ENCODE assay signal across 8 cellular contexts in the genomic region with DNA sequence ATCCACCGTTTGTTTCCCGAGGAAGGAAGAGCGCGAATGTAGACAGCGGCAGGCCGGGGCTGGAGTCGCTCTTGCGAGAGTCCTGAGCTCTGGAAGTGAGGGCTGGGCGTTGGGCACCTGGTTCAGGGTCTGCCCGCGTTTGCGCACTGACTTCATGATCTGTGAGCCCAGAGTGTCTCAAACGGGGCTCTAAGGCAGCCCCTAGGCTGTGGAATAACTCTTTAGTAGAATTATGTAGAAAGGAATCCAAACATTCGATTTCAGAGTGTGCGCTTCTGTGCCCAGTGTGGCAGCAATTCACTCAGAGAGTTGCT. TPM values are rescaled to one million over a fixed set of nuclear protein-coding genes. Genes with fewer than 3 reads are reported as not detected.
DNase-seq lines count a peak whose midpoint lies in the region; ATAC-seq, FAIRE-seq and TF ChIP-seq lines count a peak whose summit lies in the region.

No MANE protein-coding gene starts in this region.

- peak overlapping the region; percentile 89 to 100 (median 96) for H3K4me2 ChIP-seq in BLaER1 treated with 17β-estradiol and CSF1 and Interleukin-3, amounts not matched to agents 10 nM and 100 nM
- H3K4me2 ChIP-seq in fibroblast of lung (ENCODE audit: extremely low read depth, insufficient read depth, low read length) (peak overlapping the region; percentile 83), osteoblast (ENCODE audit: insufficient read depth, low read length) (peak overlapping the region; percentile 72)

- no peak for DNase-seq in SK-N-MC (ENCODE audit: low read depth, low spot score)
- no peak for DNase-seq in fibroblast of lung (ENCODE audit: low read depth in 2 of 2)
- DNase-seq in osteoblast (ENCODE audit: insufficient read length, low spot score, missing footprints), result peak; percentile 74
- no peak for DNase-seq in urothelium cell line (ENCODE audit: low spot score)
- no peak for DNase-seq in NCI-H226

- H2AFZ ChIP-seq in fibroblast of lung (ENCODE audit: low read length) (peak overlapping the region; percentile 29), osteoblast (ENCODE audit: low read length) (peak overlapping the region; percentile 56)

- H3K36me3 ChIP-seq in BLaER1 treated with 17β-estradiol and CSF1 and Interleukin-3, amounts not matched to agents 10 nM and 100 nM, result no peaks in the 10 kb centered on the region
- no peaks in the 10 kb centered on the region for H3K36me3 ChIP-seq in SK-N-MC (ENCODE audit: insufficient read depth, low read length)
- H3K36me3 ChIP-seq in fibroblast of lung (ENCODE audit: control insufficient read depth, insufficient read depth, low read length), result no peaks in the 10 kb centered on the region
- no peaks in the 10 kb centered on the region for H3K36me3 ChIP-seq in osteoblast (ENCODE audit: insufficient read depth, low read length)

- H3K79me2 ChIP-seq in fibroblast of lung (ENCODE audit: control insufficient read depth, insufficient read depth, low read length), result no peaks in the 10 kb centered on the region
- H3K79me2 ChIP-seq in osteoblast (ENCODE audit: insufficient read depth, low read length), result no peaks in the 10 kb centered on the region

- peaks cover 21 to 56% (median 29%) of the 10 kb centered on the region in 10 experiments for H3K4me1 ChIP-seq in BLaER1 treated with 17β-estradiol and CSF1 and Interleukin-3, amounts not matched to agents 10 nM and 100 nM
- H3K4me1 ChIP-seq in fibroblast of lung (ENCODE audit: control insufficient read depth, extremely low read depth, insufficient read depth, low read length), result peaks cover 6% of the 10 kb centered on the region
- peaks cover 16% of the 10 kb centered on the region for H3K4me1 ChIP-seq in osteoblast (ENCODE audit: insufficient read depth, low read length)

- peaks cover 0 to 24% (median 21%) of the 10 kb centered on the region in 11 experiments; a peak in 16 of 22 replicates for H4K20me1 ChIP-seq in BLaER1 treated with 17β-estradiol and CSF1 and Interleukin-3, amounts not matched to agents 10 nM and 100 nM
- H4K20me1 ChIP-seq in fibroblast of lung (ENCODE audit: control insufficient read depth, extremely low read depth, insufficient read depth, low read length) (no peaks in the 10 kb centered on the region), osteoblast (ENCODE audit: insufficient read depth, low read length) (no peaks in the 10 kb centered on the region)

- H3K27ac ChIP-seq in BLaER1 treated with 17β-estradiol and CSF1 and Interleukin-3, amounts not matched to agents 10 nM and 100 nM, result peak overlapping the region in 2 of 11 experiments; percentile 45 to 62; a peak in 2 of 22 replicates
- H3K27ac ChIP-seq in SK-N-MC (no peak overlapping the region), fibroblast of lung (ENCODE audit: insufficient read depth, low read length) (no peak overlapping the region), osteoblast (ENCODE audit: low read depth, low read length) (no peak overlapping the region)

- FAIRE-seq in urothelium cell line (lab: Jason Lieb, UNC), result no peak

- H3K4me3 ChIP-seq in BLaER1 treated with 17β-estradiol and CSF1 and Interleukin-3, amounts not matched to agents 10 nM and 100 nM, result peak overlapping the region; percentile 52 to 71 (median 62); a peak in 17 of 20 replicates
- H3K4me3 ChIP-seq in SK-N-MC (peak overlapping the region; percentile 75), fibroblast of lung (replicated peaks in 1 of 4; ENCODE audit: control extremely low read depth in 1 of 4, insufficient read depth in 1 of 4, low read depth in 3 of 4, low read length in 4 of 4) (peak overlapping the region; percentile 23 to 54 (median 34)), osteoblast (ENCODE audit: insufficient read depth, low read length) (peak overlapping the region; percentile 61)

- H3K27me3 ChIP-seq in BLaER1 treated with 17β-estradiol and CSF1 and Interleukin-3, amounts not matched to agents 10 nM and 100 nM, result peaks cover 41 to 68% (median 54%) of the 10 kb centered on the region in 11 experiments
- H3K27me3 ChIP-seq in fibroblast of lung (ENCODE audit: control insufficient read depth, insufficient read depth, low read length) (peaks cover 16% of the 10 kb centered on the region), osteoblast (ENCODE audit: insufficient read depth, low read length) (peaks cover 32% of the 10 kb centered on the region)

- TF ChIP-seq CTCF in fibroblast of lung (conservative IDR thresholded peaks at IDR 0.05 in 1 of 2, IDR thresholded peaks at IDR 0.05 in 1 of 2; ENCODE audit: low read depth in 1 of 2, low read length in 2 of 2), result no peak
- TF ChIP-seq CTCF in osteoblast (IDR thresholded peaks at IDR 0.05; ENCODE audit: extremely low read depth, low read depth, low read length), result no peak

- ATAC-seq in HG02763 (IDR thresholded peaks at IDR 0.05; ENCODE audit: unreplicated experiment) (no peak), HG03469 (IDR thresholded peaks at IDR 0.05; ENCODE audit: unreplicated experiment) (no peak)

- H3K9me3 ChIP-seq in BLaER1 treated with 17β-estradiol and CSF1 and Interleukin-3, amounts not matched to agents 10 nM and 100 nM (replicated peaks in 1 of 11), result peaks cover 8 to 16% (median 10%) of the 10 kb centered on the region in 11 experiments; a peak in 19 of 22 replicates
- no peaks in the 10 kb centered on the region for H3K9me3 ChIP-seq in SK-N-MC (ENCODE audit: low read depth, low read length)
- no peaks in the 10 kb centered on the region for H3K9me3 ChIP-seq in fibroblast of lung (ENCODE audit: control insufficient read depth, insufficient read depth, low read depth, low read length)
- peaks cover 6% of the 10 kb centered on the region for H3K9me3 ChIP-seq in osteoblast (ENCODE audit: low read depth, low read length)

- peak overlapping the region in 5 of 11 experiments; percentile 52 to 80 (median 61); a peak in 8 of 22 replicates for H3K9ac ChIP-seq in BLaER1 treated with 17β-estradiol and CSF1 and Interleukin-3, amounts not matched to agents 10 nM and 100 nM
- H3K9ac ChIP-seq in SK-N-MC (ENCODE audit: insufficient read length) (no peak overlapping the region), fibroblast of lung (ENCODE audit: insufficient read depth, low read length) (no peak overlapping the region)

RNA-seq across cellular contexts. Expression of a gene that starts 0.5 kb away (rescaled TPM):
- total RNA-seq in fibroblast of lung (under 0.01 TPM in 1 of 2 replicates, not detected in the other), osteoblast (not detected in 2 replicates)
- 0.03 TPM in 1 of 2 replicates, not detected in the other for polyA plus RNA-seq in fibroblast of lung
- polyA plus RNA-seq in fibroblast of lung (2012), result 0.13 and 0.16 TPM in 2 replicates
- not detected in 2 replicates for polyA minus RNA-seq in fibroblast of lung (ENCODE audit: low replicate concordance)
